Comparison of ENCODE assay signal across 8 cellular contexts in genomic region chr4:153344131-153345010, GRCh38. TPM values are rescaled to one million over a fixed set of nuclear protein-coding genes. Genes with fewer than 3 reads are reported as not detected.
DNase-seq lines count a peak whose midpoint lies in the region; ATAC-seq and TF ChIP-seq lines count a peak whose summit lies in the region.

TSS of gene MND1 (plus strand) at chr4:153344688. CDS start at chr4:153344738, 50 bp downstream.

- DNase-seq in Caki2 (ENCODE audit: low read depth) (peak; percentile 77), GM20000 (ENCODE audit: low spot score) (peak; percentile 95), HT-29 (ENCODE audit: low spot score) (peak; percentile 86), NOMO-1 treated with DMSO at 0.1 percent for 48 hours (lab: John Stamatoyannopoulos, UW; ENCODE audit: unreplicated experiment) (peak; percentile 81), mesenchymal stem cell (peak; percentile 73)
- peak; percentile 88 to 90 (median 88) for DNase-seq in effector memory CD8-positive, alpha-beta T cell
- DNase-seq in stimulated activated CD8-positive, alpha-beta memory T cell treated with anti-CD3 and anti-CD28 coated beads, Interleukin-12 subunit alpha, Interleukin-12 subunit beta, amount 100 ng/mL, for 4 hours (ENCODE audit: low read depth): peak; percentile 80

- H2BK12ac ChIP-seq in mesenchymal stem cell (ENCODE audit: low read length in 2 of 2): peak within 1 kb of the TSS in 1 of 2 experiments; percentile 39

- peaks cover 35 to 42% of the 10 kb centered on the region in 2 donors for H3K27me3 Mint-ChIP-seq in effector memory CD8-positive, alpha-beta T cell

- peak within 1 kb of the TSS; percentile 77 to 88 for H3K4me3 ChIP-seq in mesenchymal stem cell (ENCODE audit: insufficient read depth in 1 of 2, low read depth in 1 of 2, low read length in 2 of 2)

- no peak within 1 kb of the TSS for H2BK120ac ChIP-seq in mesenchymal stem cell (ENCODE audit: low read depth, low read length)

- POLR2A ChIA-PET in activated CD8-positive, alpha-beta memory T cell treated with anti-CD3 and anti-CD28 coated beads for 36 hours (lab: Charles Lee): interaction anchor here (0.6 kb wide), 2 partner anchors 78 to 238 kb away, joined by 3 to 5 read pairs; no protein-coding TSS in a partner anchor

- no peak within 1 kb of the TSS for H3K23ac ChIP-seq in mesenchymal stem cell (ENCODE audit: low read length in 2 of 2)

- H3K14ac ChIP-seq in mesenchymal stem cell (ENCODE audit: low read length in 2 of 2): peak within 1 kb of the TSS in 1 of 2 experiments; percentile 29

- peak; percentile 64 for TF ChIP-seq CTCF in GM20000 (IDR thresholded peaks at IDR 0.05; ENCODE audit: extremely low read depth, missing control alignments)

- peak within 1 kb of the TSS in 1 of 2 experiments; percentile 51 for H3K4ac ChIP-seq in mesenchymal stem cell (ENCODE audit: low read depth in 1 of 2, low read length in 2 of 2)

- peaks cover 18% of the 10 kb centered on the region for H3K79me1 ChIP-seq in mesenchymal stem cell (replicated peaks; ENCODE audit: low read length, poor library complexity, severe bottlenecking)

- H3K9me3 ChIP-seq in mesenchymal stem cell (ENCODE audit: control insufficient read depth, low read length): no peaks in the 10 kb centered on the region

- H3K27ac ChIP-seq in mesenchymal stem cell (ENCODE audit: low read length, poor library complexity, severe bottlenecking): no peak within 1 kb of the TSS

- peak within 1 kb of the TSS in 1 of 2 donors; percentile 20 for H3K27ac Mint-ChIP-seq in effector memory CD8-positive, alpha-beta T cell

- H4K91ac ChIP-seq in mesenchymal stem cell (ENCODE audit: low read length): no peak within 1 kb of the TSS

- no peak within 1 kb of the TSS for H2AK5ac ChIP-seq in mesenchymal stem cell (ENCODE audit: low read length, severe bottlenecking)

- ATAC-seq in effector memory CD8-positive, alpha-beta T cell (replicated peaks): peak; percentile 95

- H3K27me3 ChIP-seq in mesenchymal stem cell (ENCODE audit: control insufficient read depth in 1 of 2, insufficient read depth in 1 of 2, low read length in 2 of 2): no peaks in the 10 kb centered on the region

- no peaks in the 10 kb centered on the region for H3K9me3 Mint-ChIP-seq in effector memory CD8-positive, alpha-beta T cell

- H3K18ac ChIP-seq in mesenchymal stem cell (ENCODE audit: low read depth in 1 of 2, low read length in 2 of 2): peak within 1 kb of the TSS in 1 of 2 experiments; percentile 30

- H3K36me3 ChIP-seq in mesenchymal stem cell (ENCODE audit: control insufficient read depth in 1 of 2, insufficient read depth in 2 of 2, low read depth in 1 of 2, low read length in 2 of 2): peaks cover 2 to 8% of the 10 kb centered on the region in 2 experiments

- H3K4me3 Mint-ChIP-seq in effector memory CD8-positive, alpha-beta T cell: peak within 1 kb of the TSS; percentile 87 to 90

- peak within 1 kb of the TSS; percentile 75 for H4K8ac ChIP-seq in mesenchymal stem cell (ENCODE audit: low read length)

- under 1% methylated on average over 84 of the region's 86 CpGs for WGBS in mesenchymal stem cell

- peaks cover 3% of the 10 kb centered on the region for H3K36me3 Mint-ChIP-seq in effector memory CD8-positive, alpha-beta T cell (ENCODE audit: insufficient read depth)

- peak within 1 kb of the TSS; percentile 85 for H3K9ac ChIP-seq in mesenchymal stem cell (ENCODE audit: low read length)

- in situ Hi-C loops in Caki2 (cut with HindIII; ENCODE audit: low pct_unique_long_range_greater_than_20kb, low sequenced_read_pairs): no loop called here

- peaks cover 3 to 4% of the 10 kb centered on the region in 2 donors for H3K4me1 Mint-ChIP-seq in effector memory CD8-positive, alpha-beta T cell (ENCODE audit: low read depth in 2 of 2)

- no peak within 1 kb of the TSS for H2BK15ac ChIP-seq in mesenchymal stem cell (ENCODE audit: low read depth, poor library complexity, severe bottlenecking)

- H3K4me1 ChIP-seq in mesenchymal stem cell (ENCODE audit: control insufficient read depth, insufficient read depth, low read depth, low read length): peaks cover 4% of the 10 kb centered on the region

- CTCF ChIA-PET in activated CD8-positive, alpha-beta memory T cell treated with anti-CD3 and anti-CD28 coated beads for 36 hours (lab: Charles Lee): interaction anchor here (0.6 to 1.6 kb wide), 14 partner anchors 21 to 305 kb away, joined by 3 to 7 read pairs (median 3); partner anchors contain the start of gene TMEM131L

- H2AFZ ChIP-seq in mesenchymal stem cell (ENCODE audit: low read depth, low read length): peak within 1 kb of the TSS; percentile 85

- H2BK5ac ChIP-seq in mesenchymal stem cell (ENCODE audit: low read depth, low read length, poor library complexity, severe bottlenecking): no peak within 1 kb of the TSS

- peak within 1 kb of the TSS; percentile 100 for H3K4me2 ChIP-seq in mesenchymal stem cell (ENCODE audit: low read length, poor library complexity, severe bottlenecking)

RNA-seq across cellular contexts. Expression of gene MND1, which starts in this region (rescaled TPM):
- total RNA-seq in Caki2 (2014; rRNA removed; shearing (Covaris generic); ENCODE audit: low replicate concordance): 11.2 and 16.9 TPM in 2 replicates
- 3.9 and 5.7 TPM in 2 replicates for total RNA-seq in HT-29 (2014; rRNA removed; shearing (Covaris generic))
- 10 to 100 TPM; 24.3 to 25.1 TPM for total RNA-seq in activated CD8-positive, alpha-beta memory T cell treated with anti-CD3 and anti-CD28 coated beads for 36 hours
- 1.9 TPM for polyA plus RNA-seq in mesenchymal stem cell (2013, experiment 1 of 2)
- 2.6 TPM for polyA plus RNA-seq in mesenchymal stem cell (2013, experiment 2 of 2)
